ENCODE assay signal across 9 cellular contexts in the genomic region with DNA sequence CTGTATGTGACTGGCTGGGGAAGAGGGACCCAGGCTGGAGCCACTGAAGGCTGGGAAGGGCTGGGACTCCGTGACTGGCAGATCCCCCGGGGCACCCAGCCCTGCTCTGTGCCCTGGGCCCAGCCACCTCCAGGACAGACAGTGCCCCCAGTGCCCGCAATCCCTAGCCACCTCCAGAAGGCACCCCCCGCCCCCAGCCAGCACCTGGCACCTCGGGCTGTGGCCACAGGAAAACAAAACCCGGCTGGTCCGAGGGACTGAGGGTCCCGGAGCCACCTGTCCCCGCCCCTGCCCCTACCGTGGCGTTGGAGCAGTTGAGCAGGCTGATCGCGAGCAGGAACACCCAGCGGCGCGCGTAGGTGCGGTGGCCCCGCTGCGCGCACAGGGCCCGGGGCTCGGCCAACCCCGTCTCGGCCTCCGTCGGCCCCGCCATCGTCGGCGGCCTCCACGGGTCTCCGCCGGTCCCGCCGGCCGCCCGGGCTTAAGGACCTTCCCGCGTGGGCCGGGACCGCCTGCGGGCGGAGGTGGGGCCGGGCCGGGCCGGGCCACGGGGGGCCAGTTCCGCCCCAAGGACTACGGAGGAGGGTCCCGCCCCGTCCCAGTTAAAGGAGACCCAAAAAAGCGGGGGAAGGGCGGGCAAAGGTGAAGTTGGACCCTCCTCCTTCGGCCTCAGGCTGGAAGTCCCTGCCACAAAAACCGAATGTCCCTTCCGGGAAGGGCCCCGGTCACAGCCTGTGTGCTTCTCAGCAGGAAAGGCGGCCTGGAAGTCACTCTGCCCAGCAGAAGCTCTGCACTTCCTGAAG. TPM values are rescaled to one million over a fixed set of nuclear protein-coding genes. Genes with fewer than 3 reads are reported as not detected.
DNase-seq lines count a peak whose midpoint lies in the region; ATAC-seq and TF ChIP-seq lines count a peak whose summit lies in the region.
"Had no signal": no experiment of that assay in that cellular context is flagged by ENCODE, and none has a peak within 500 bp of the region (broad histone marks: within the 10 kb centered on the region; RNA-seq: fewer than 3 reads in every experiment).

A gene (minus strand): TSS at position 457 of the 803 bp plus-strand sequence. CDS start 24 bp downstream, at position 433.

- H3K27me3 ChIP-seq in tibial nerve = peaks cover 0 to 9% of the 10 kb centered on the region in 2 donors

- no peaks in the 10 kb centered on the region for H3K9me3 Mint-ChIP-seq in effector memory CD8-positive, alpha-beta T cell

- TF ChIP-seq POLR2A in tibial nerve (IDR thresholded peaks at IDR 0.05) = no peak

- H3K4me3 ChIP-seq in mesodermal cell (ENCODE audit: extremely low read depth, insufficient read depth, low read length, poor library complexity, severe bottlenecking) = peak within 1 kb of the TSS; percentile 21
- H3K4me3 ChIP-seq in tibial nerve = peak within 1 kb of the TSS; percentile 21 to 55 (median 38)

- H3K36me3 Mint-ChIP-seq in effector memory CD8-positive, alpha-beta T cell (ENCODE audit: insufficient read depth) = no peaks in the 10 kb centered on the region

- H3K4me1 Mint-ChIP-seq in effector memory CD8-positive, alpha-beta T cell (ENCODE audit: low read depth in 2 of 2) = peaks cover 0 to 8% of the 10 kb centered on the region in 2 donors

- H3K27me3 Mint-ChIP-seq in effector memory CD8-positive, alpha-beta T cell = peaks cover 4 to 19% of the 10 kb centered on the region in 2 donors

- TF ChIP-seq CTCF in tibial nerve (IDR thresholded peaks at IDR 0.05) = peak in 1 of 5 experiments; percentile 10

- no peak within 1 kb of the TSS for H3K27ac Mint-ChIP-seq in effector memory CD8-positive, alpha-beta T cell

- peak within 1 kb of the TSS; percentile 20 for H3K27ac ChIP-seq in mesodermal cell (ENCODE audit: low read depth, low read length, severe bottlenecking)
- peak within 1 kb of the TSS; percentile 57 to 87 (median 79) for H3K27ac ChIP-seq in tibial nerve

- TF ChIP-seq EP300 in tibial nerve (IDR thresholded peaks at IDR 0.05) = no peak

- 16 to 24% methylated on average over 30 to 55 of the region's 59 CpGs for WGBS in mesodermal cell (ENCODE audit: insufficient coverage in 2 of 2), 2 experiments
- 6 to 12% methylated on average over 15 of the region's 59 CpGs for WGBS in tibial nerve, 2 donors

- H3K4me1 ChIP-seq in mesodermal cell (ENCODE audit: control insufficient read depth, insufficient read depth, low read length, poor library complexity, severe bottlenecking) (peaks cover 24% of the 10 kb centered on the region), tibial nerve (peaks cover 0 to 42% (median 14%) of the 10 kb centered on the region in 4 donors)

- H3K4me3 Mint-ChIP-seq in effector memory CD8-positive, alpha-beta T cell = no peak within 1 kb of the TSS

- H3K36me3 ChIP-seq in mesodermal cell (ENCODE audit: control insufficient read depth, insufficient read depth, low read length) (no peaks in the 10 kb centered on the region), tibial nerve (no peaks in the 10 kb centered on the region)

- peak; percentile 60 for DNase-seq in activated CD8-positive, alpha-beta memory T cell treated with anti-CD3 and anti-CD28 coated beads for 24 hours
- no peak for DNase-seq in activated CD8-positive, alpha-beta memory T cell treated with anti-CD3 and anti-CD28 coated beads, Interleukin-2, amount 50 U/mL, for 48 hours
- DNase-seq in effector memory CD8-positive, alpha-beta T cell = no peak
- DNase-seq in tibial nerve (ENCODE audit: low spot score in 2 of 2) (no peak), UCSD-AML1 (lab: John Stamatoyannopoulos, UW; ENCODE audit: unreplicated experiment) (no peak)
- DNase-seq in activated naive CD4-positive, alpha-beta T cell treated with Interleukin-2 at 50 U/mL for 16 hours = no peak

- no peaks in the 10 kb centered on the region for H3K9me3 ChIP-seq in mesodermal cell (ENCODE audit: control insufficient read depth, low read length)
- no peaks in the 10 kb centered on the region for H3K9me3 ChIP-seq in tibial nerve

- ATAC-seq in effector memory CD8-positive, alpha-beta T cell (replicated peaks) = peak; percentile 44
- no peak for ATAC-seq in HG03460 (IDR thresholded peaks at IDR 0.05; ENCODE audit: unreplicated experiment)
- ATAC-seq: Panc1 had no signal

RNA-seq across cellular contexts. Expression of the gene that starts here (rescaled TPM):
- polyA plus RNA-seq in mesodermal cell (2013, experiment 1 of 2) = 2.2 TPM
- polyA plus RNA-seq in mesodermal cell (2013, experiment 2 of 2) = 1.6 TPM
- total RNA-seq in tibial nerve = 10 to 100 TPM in 3 of 4 donors, 1 to 10 TPM in 1; 5.9 to 18.0 (median 14.3) TPM
